ENCODE assay signal across 1 cellular context in genomic region chr17:8056976-8057625, GRCh38.
TF ChIP-seq lines count a peak whose summit lies in the region.

No MANE protein-coding gene starts in this region.

TF ChIP-seq in H1, 55 proteins besides CTCF, POLR2A, EP300 and RAD21 (continued from another document):
- TF ChIP-seq ATF3 (IDR thresholded peaks at IDR 0.05; ENCODE audit: insufficient read depth, low read depth, low read length) = no peak
- no peak for TF ChIP-seq JUN (IDR thresholded peaks at IDR 0.05; ENCODE audit: low read depth, low read length)
- TF ChIP-seq SIX5 (IDR thresholded peaks at IDR 0.05; ENCODE audit: low read depth, low read length) = no peak
- no peak for TF ChIP-seq FOSL1 (IDR thresholded peaks at IDR 0.05; ENCODE audit: insufficient read depth, low read depth, low read length)
